8 cellular contexts compared by ENCODE assay signal in the genomic region with DNA sequence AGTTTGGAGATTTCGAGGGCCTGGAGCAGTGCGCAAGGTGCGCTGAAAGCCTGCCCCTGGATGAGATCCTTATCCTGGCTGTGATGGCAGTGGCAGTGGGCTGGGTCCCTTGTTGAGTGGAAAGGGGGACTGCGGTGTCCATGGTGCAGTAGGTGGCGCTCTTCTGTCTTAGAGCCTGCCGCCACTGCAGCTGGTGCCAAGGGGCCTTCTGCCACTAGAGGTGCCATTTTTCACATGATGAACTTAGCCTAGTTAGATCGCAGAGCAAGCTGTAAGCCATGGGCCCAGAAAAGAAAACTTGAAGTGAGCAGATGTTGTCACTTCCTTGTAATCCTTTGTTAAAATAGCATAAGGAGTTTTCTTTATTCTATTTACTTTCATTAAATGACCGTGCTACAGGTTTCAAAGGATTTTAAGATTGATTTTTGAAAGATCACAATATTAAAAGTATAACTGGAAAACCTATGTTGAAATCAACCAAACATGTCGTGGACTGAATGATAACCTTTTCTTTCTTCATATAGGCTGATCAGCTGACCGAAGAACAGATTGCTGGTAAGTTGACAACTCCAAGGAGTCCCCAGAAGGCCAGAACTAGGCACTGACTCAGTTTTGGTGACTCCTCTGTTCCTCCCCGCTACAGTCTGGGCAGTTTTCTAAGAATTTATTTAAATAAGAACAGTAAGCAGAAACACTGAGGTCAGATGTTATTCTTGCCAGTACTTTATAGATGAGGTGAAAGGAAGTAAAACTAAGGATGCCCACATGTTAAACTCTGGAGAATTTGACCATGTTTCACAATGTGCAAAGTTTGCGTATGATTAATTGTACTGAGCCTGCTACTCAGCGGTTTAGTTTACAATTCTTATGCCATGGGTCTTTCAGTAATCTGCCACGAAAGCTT. TPM values are rescaled to one million over a fixed set of nuclear protein-coding genes. Genes with fewer than 3 reads are reported as not detected.
DNase-seq lines count a peak whose midpoint lies in the region; ATAC-seq and TF ChIP-seq lines count a peak whose summit lies in the region.

No MANE protein-coding gene starts in this region.

- no peak overlapping the region for H3K4ac ChIP-seq in IMR-90 (ENCODE audit: low read depth, low read length)

- peak; percentile 100 for TF ChIP-seq CTCF in IMR-90 (conservative IDR thresholded peaks at IDR 0.05; ENCODE audit: low read depth, low read length)
- TF ChIP-seq CTCF in epithelial cell of proximal tubule (conservative IDR thresholded peaks at IDR 0.05; ENCODE audit: low read depth, low read length), result peak; percentile 100

- H3K27ac ChIP-seq in IMR-90 (ENCODE audit: insufficient read depth, low read length), result no peak overlapping the region
- H3K27ac ChIP-seq in muscle layer of duodenum (ENCODE audit: low read length), result peak overlapping the region; percentile 92

- ATAC-seq in GM21526 (IDR thresholded peaks at IDR 0.05; ENCODE audit: low FRiP score, unreplicated experiment), result peak; percentile 57
- ATAC-seq in IMR-90 (ENCODE audit: low read depth), result peak; percentile 42

- no peak overlapping the region for H3K9ac ChIP-seq in IMR-90 (ENCODE audit: low read depth, low read length)

- TF ChIP-seq POLR2A in IMR-90 (IDR thresholded peaks at IDR 0.05; ENCODE audit: low read depth, low read length), result no peak

- H4K91ac ChIP-seq in IMR-90 (ENCODE audit: insufficient read depth, low read depth, low read length), result no peak overlapping the region

- H3K14ac ChIP-seq in IMR-90 (replicated peaks; ENCODE audit: low read depth, low read length), result no peak overlapping the region

- intact Hi-C loops in IMR-90 (cut with micrococcal nuclease), result loop anchor here (1.0 to 5.0 kb wide), 6 partner anchors 98 to 501 kb away; no protein-coding TSS in a partner anchor

- peak overlapping the region; percentile 66 for H3K4me2 ChIP-seq in IMR-90 (ENCODE audit: low read depth, low read length)

- no peak overlapping the region for H3K18ac ChIP-seq in IMR-90 (ENCODE audit: low read depth, low read length)

- H3K36me3 ChIP-seq in IMR-90 (ENCODE audit: control insufficient read depth, insufficient read depth, low read length) (peaks cover 32% of the 10 kb centered on the region), muscle layer of duodenum (ENCODE audit: control insufficient read depth in 1 of 2, insufficient read depth in 2 of 2, low read length in 2 of 2) (peaks cover 27 to 47% of the 10 kb centered on the region in 2 donors)

- H3K4me1 ChIP-seq in IMR-90 (ENCODE audit: control insufficient read depth, insufficient read depth, low read length) (peaks cover 4% of the 10 kb centered on the region), muscle layer of duodenum (ENCODE audit: control insufficient read depth in 1 of 2, insufficient read depth in 2 of 2, low read length in 2 of 2) (peaks cover 3 to 47% of the 10 kb centered on the region in 2 donors)

- H2AK9ac ChIP-seq in IMR-90 (replicated peaks; ENCODE audit: low read depth, low read length, poor library complexity), result no peak overlapping the region

- H3K4me3 ChIP-seq in IMR-90 (ENCODE audit: insufficient read depth, low read depth, low read length), result no peak overlapping the region
- H3K4me3 ChIP-seq in epithelial cell of proximal tubule (ENCODE audit: low read depth, low read length), result peak overlapping the region; percentile 64
- peak overlapping the region; percentile 86 to 94 for H3K4me3 ChIP-seq in muscle layer of duodenum (ENCODE audit: low read depth in 1 of 2, low read length in 2 of 2)

- dilution Hi-C loops in IMR-90 (cut with HindIII; ENCODE audit: low sequenced_read_pairs, unreplicated experiment), result no loop called here

- no peak overlapping the region for H2AK5ac ChIP-seq in IMR-90 (ENCODE audit: low read depth, low read length)

- CTCF ChIA-PET in IMR-90 (lab: Yijun Ruan, JAX), result interaction anchor here (0.6 to 2.2 kb wide), 18 partner anchors 9 to 466 kb away, joined by 3 to 12 read pairs (median 4); no protein-coding TSS in a partner anchor

- H3K9me1 ChIP-seq in IMR-90 (ENCODE audit: insufficient read depth, low read length), result peaks cover 8% of the 10 kb centered on the region

- no peak overlapping the region for H2BK5ac ChIP-seq in IMR-90 (ENCODE audit: low read depth, low read length, poor library complexity, severe bottlenecking)

- H3K9me3 ChIP-seq in IMR-90 (ENCODE audit: control insufficient read depth, insufficient read depth, low read length), result no peaks in the 10 kb centered on the region
- H3K9me3 ChIP-seq in muscle layer of duodenum (ENCODE audit: control insufficient read depth in 1 of 2, low read length in 2 of 2), result no peaks in the 10 kb centered on the region

- no peak overlapping the region for H4K5ac ChIP-seq in IMR-90 (ENCODE audit: low read depth, low read length)

- BruUV-seq in IMR-90 (replicated peaks; lab: Mats Ljungman, UMichigan), result no TSS peak

- H2BK15ac ChIP-seq in IMR-90 (ENCODE audit: low read depth, low read length), result no peak overlapping the region

- peaks cover 29 to 61% of the 10 kb centered on the region in 2 experiments for H3K79me1 ChIP-seq in IMR-90 (ENCODE audit: low read depth in 1 of 2, low read length in 2 of 2)

- H2BK120ac ChIP-seq in IMR-90 (ENCODE audit: low read depth, low read length), result no peak overlapping the region

- DNase-seq in DMS 273 (lab: John Stamatoyannopoulos, UW; ENCODE audit: unreplicated experiment), result peak; percentile 97
- peak; percentile 88 for DNase-seq in IMR-90
- DNase-seq in OCI-M1 (lab: John Stamatoyannopoulos, UW), result peak; percentile 92
- peak; percentile 76 for DNase-seq in activated T-cell treated with anti-CD3 and anti-CD28 coated beads for 4 hours
- no peak for DNase-seq in epithelial cell of proximal tubule (ENCODE audit: low read depth)
- DNase-seq in stimulated activated CD8-positive, alpha-beta memory T cell treated with anti-CD3 and anti-CD28 coated beads, Interleukin-4, amount 100 ng/mL, for 48 hours, result peak; percentile 86

- POLR2A ChIA-PET in IMR-90 (lab: Charles Lee; ENCODE audit: unreplicated experiment), result interaction anchor here (0.6 kb wide), 1 partner anchor 467 kb away, joined by 4 read pairs; no protein-coding TSS in a partner anchor

- no peak overlapping the region for H3K56ac ChIP-seq in IMR-90 (ENCODE audit: extremely low read depth, insufficient read depth, low read length)

- H4K20me1 ChIP-seq in IMR-90 (ENCODE audit: insufficient read depth, low read length), result peaks cover 57% of the 10 kb centered on the region

- in situ Hi-C loops in IMR-90 (cut with MboI; ENCODE audit: low sequenced_read_pairs), result loop anchor here (10.0 to 25.0 kb wide), 2 partner anchors 295 to 763 kb away; no protein-coding TSS in a partner anchor

- WGBS in IMR-90 (ENCODE audit: extremely low coverage in 2 of 2, insufficient read length in 1 of 2), 2 experiments, result 25% methylated on average over 6 of the region's 14 CpGs; no CpG with 5 or more reads in 1 of the 2 experiments

- no peak overlapping the region for H2BK20ac ChIP-seq in IMR-90 (ENCODE audit: low read depth, low read length)

- peak; percentile 93 for TF ChIP-seq RAD21 in IMR-90 (IDR thresholded peaks at IDR 0.05; ENCODE audit: low read length)

- H3K27me3 ChIP-seq in IMR-90 (ENCODE audit: control insufficient read depth, insufficient read depth, low read length) (no peaks in the 10 kb centered on the region), muscle layer of duodenum (ENCODE audit: low read depth, low read length) (no peaks in the 10 kb centered on the region)

- H2AFZ ChIP-seq in IMR-90 (replicated peaks; ENCODE audit: low read length, poor library complexity), result no peak overlapping the region

- no peak overlapping the region for H4K8ac ChIP-seq in IMR-90 (ENCODE audit: low read depth in 2 of 2, low read length in 2 of 2)

- no peak overlapping the region for H3K23ac ChIP-seq in IMR-90 (ENCODE audit: low read depth, low read length)

TF ChIP-seq in IMR-90, 13 proteins besides CTCF, POLR2A, EP300 and RAD21:
- TF ChIP-seq NFE2L2 (IDR thresholded peaks at IDR 0.05; ENCODE audit: low read depth, low read length) (no peak), MAZ (IDR thresholded peaks at IDR 0.05; ENCODE audit: borderline replicate concordance, low read depth, low read length) (peak; percentile 64; the same call in 1 of the 2 replicates), SMC3 (IDR thresholded peaks at IDR 0.05; ENCODE audit: low read depth, low read length) (peak; percentile 84), CEBPB (IDR thresholded peaks at IDR 0.05; ENCODE audit: low read depth, low read length) (peak; percentile 71)

RNA-seq across cellular contexts. Expression of a gene that starts 3.0 kb away (rescaled TPM):
- 72.9 and 206 TPM in 2 replicates for total RNA-seq in IMR-90 (2012; rRNA removed)
- 188 and 231 TPM in 2 replicates for polyA plus RNA-seq in IMR-90 (2012; rRNA removed)
- 282 and 543 TPM in 2 replicates for polyA plus RNA-seq in IMR-90 (2012; cell fraction: cytosol; rRNA removed)
- polyA plus RNA-seq in IMR-90 (2012; cell fraction: nucleus; rRNA removed; ENCODE audit: low replicate concordance), result 112 and 173 TPM in 2 replicates
- total RNA-seq in epithelial cell of proximal tubule, result 509 and 520 TPM in 2 replicates
